ENCODE assay signal across 23 cellular contexts in genomic region chr12:125503128-125503527, GRCh38.
"Had no signal": no experiment of that assay in that cellular context is flagged by ENCODE, and none has a peak within 500 bp of the region (broad histone marks: within the 10 kb centered on the region; RNA-seq: fewer than 3 reads in every experiment).

No MANE protein-coding gene starts in this region.

- H3K4me1 ChIP-seq: Peyer's patch, SJCRH30 had no signal

- H3K4me3 ChIP-seq: Peyer's patch, SJCRH30 had no signal

- H3K4me2 ChIP-seq: KMS-11, SK-N-SH had no signal

- H3K9me3 Mint-ChIP-seq: activated CD8-positive, alpha-beta T cell treated with anti-CD3 and anti-CD28 coated beads for 36 hours; activated naive CD4-positive, alpha-beta T cell treated with anti-CD3 and anti-CD28 coated beads, Interleukin-2, amount 10 ng/mL, durations not matched to agents 7 days and 5 days; activated naive CD8-positive, alpha-beta T cell treated with anti-CD3 and anti-CD28 coated beads for 36 hours; activated T-helper 2 cell treated with anti-CD3 and anti-CD28 coated beads, Interferon-gamma antibody, Interleukin-2, Interleukin-4, amounts not matched to agents 10 μg/mL and 5 μg/mL and 100 μg/mL, durations not matched to agents 14 hours and 24 hours and 36 hours had no signal

- H3K36me3 Mint-ChIP-seq: activated naive CD4-positive, alpha-beta T cell treated with anti-CD3 and anti-CD28 coated beads, Interleukin-2, amount 10 ng/mL, durations not matched to agents 7 days and 5 days; activated naive CD8-positive, alpha-beta T cell treated with anti-CD3 and anti-CD28 coated beads for 36 hours had no signal

- ATAC-seq: activated CD4-positive, alpha-beta T cell treated with anti-CD3 and anti-CD28 coated beads for 36 hours; activated CD8-positive, alpha-beta T cell treated with anti-CD3 and anti-CD28 coated beads for 36 hours; activated T-cell treated with anti-CD3 and anti-CD28 coated beads, Interleukin-2, amount 50 U/mL, for 72 hours had no signal

- H3K9ac ChIP-seq: KMS-11, SK-N-SH had no signal

- H3K4me3 Mint-ChIP-seq: activated CD4-positive, alpha-beta T cell treated with anti-CD3 and anti-CD28 coated beads for 36 hours; activated CD8-positive, alpha-beta T cell treated with anti-CD3 and anti-CD28 coated beads for 36 hours; activated naive CD4-positive, alpha-beta T cell treated with anti-CD3 and anti-CD28 coated beads, Interleukin-2, amount 10 ng/mL, durations not matched to agents 7 days and 5 days; activated naive CD8-positive, alpha-beta T cell treated with anti-CD3 and anti-CD28 coated beads for 36 hours; activated T-cell treated with anti-CD3 and anti-CD28 coated beads, Interleukin-2, amount 50 U/mL, for 72 hours had no signal

- H3K36me3 ChIP-seq: Peyer's patch, SJCRH30, WERI-Rb-1 had no signal

- H3K27me3 Mint-ChIP-seq: activated CD8-positive, alpha-beta T cell treated with anti-CD3 and anti-CD28 coated beads for 36 hours; activated naive CD4-positive, alpha-beta T cell treated with anti-CD3 and anti-CD28 coated beads, Interleukin-2, amount 10 ng/mL, durations not matched to agents 7 days and 5 days; activated naive CD8-positive, alpha-beta T cell treated with anti-CD3 and anti-CD28 coated beads for 36 hours had no signal

- H3K27ac Mint-ChIP-seq: activated CD4-positive, alpha-beta T cell treated with anti-CD3 and anti-CD28 coated beads for 36 hours; activated CD8-positive, alpha-beta T cell treated with anti-CD3 and anti-CD28 coated beads for 36 hours; activated naive CD4-positive, alpha-beta T cell treated with anti-CD3 and anti-CD28 coated beads, Interleukin-2, amount 10 ng/mL, durations not matched to agents 7 days and 5 days; activated naive CD8-positive, alpha-beta T cell treated with anti-CD3 and anti-CD28 coated beads for 36 hours; activated T-cell treated with anti-CD3 and anti-CD28 coated beads, Interleukin-2, amount 50 U/mL, for 72 hours; activated T-helper 2 cell treated with anti-CD3 and anti-CD28 coated beads, Interferon-gamma antibody, Interleukin-2, Interleukin-4, amounts not matched to agents 10 μg/mL and 5 μg/mL and 100 μg/mL, durations not matched to agents 14 hours and 24 hours and 36 hours had no signal

- H3K27me3 ChIP-seq: Peyer's patch, SJCRH30 had no signal

- H3K27ac ChIP-seq: KMS-11, Peyer's patch, RWPE1, SJCRH30, WERI-Rb-1 had no signal

- H3K4me1 Mint-ChIP-seq: activated CD4-positive, alpha-beta T cell treated with anti-CD3 and anti-CD28 coated beads for 36 hours; activated naive CD4-positive, alpha-beta T cell treated with anti-CD3 and anti-CD28 coated beads, Interleukin-2, amount 10 ng/mL, durations not matched to agents 7 days and 5 days; activated naive CD8-positive, alpha-beta T cell treated with anti-CD3 and anti-CD28 coated beads for 36 hours had no signal

- H3K9me3 ChIP-seq: Peyer's patch, SJCRH30, SK-N-SH had no signal

- DNase-seq: activated CD4-positive, alpha-beta T cell treated with anti-CD3 and anti-CD28 coated beads for 36 hours; activated CD8-positive, alpha-beta memory T cell treated with anti-CD3 and anti-CD28 coated beads, Interleukin-2, amount 50 U/mL, for 4 hours; activated CD8-positive, alpha-beta T cell treated with anti-CD3 and anti-CD28 coated beads for 36 hours; activated gamma-delta T cell treated with Interleukin-2 at 50 U/mL for 16 hours; activated naive CD4-positive, alpha-beta T cell treated with anti-CD3 and anti-CD28 coated beads, Interleukin-2, amount 10 ng/mL, durations not matched to agents 7 days and 5 days; activated naive CD8-positive, alpha-beta T cell treated with anti-CD3 and anti-CD28 coated beads for 36 hours; activated T-cell treated with anti-CD3 and anti-CD28 coated beads, Interleukin-2, amount 50 U/mL, for 72 hours; MM.1S; NCI-H1105; NCI-H1436; NCI-H1694 treated with DMSO at 0.1 percent for 48 hours; NCI-H2029 treated with DMSO at 0.1 percent for 48 hours; NCI-H446; NCI-H524; Peyer's patch; Right ventricle myocardium superior; SJCRH30; SK-N-SH; T-helper 1 cell; WERI-Rb-1 had no signal
